Comparison of ENCODE assay signal across 8 cellular contexts in genomic region chr2:85998071-85998991, GRCh38.
DNase-seq lines count a peak whose midpoint lies in the region; ATAC-seq, FAIRE-seq and TF ChIP-seq lines count a peak whose summit lies in the region.

No MANE protein-coding gene starts in this region.

- H3K4me1 ChIP-seq in KMS-11 (ENCODE audit: low read depth, poor library complexity, severe bottlenecking) = peaks cover 90% of the 10 kb centered on the region

- H3K9me3 Mint-ChIP-seq in naive thymus-derived CD8-positive, alpha-beta T cell = peaks cover 0 to 2% (median 0%) of the 10 kb centered on the region in 9 donors

- TF ChIP-seq CTCF in KMS-11 (conservative IDR thresholded peaks at IDR 0.05; ENCODE audit: low read depth, low read length) = no peak

- peak overlapping the region; percentile 61 for H3K9ac ChIP-seq in KMS-11

- H3K36me3 Mint-ChIP-seq in naive thymus-derived CD8-positive, alpha-beta T cell = peaks cover 0 to 3% (median 0%) of the 10 kb centered on the region in 3 donors

- H3K79me2 ChIP-seq in KMS-11 (ENCODE audit: insufficient read depth, low read depth) = no peaks in the 10 kb centered on the region

- H3K27me3 Mint-ChIP-seq in naive thymus-derived CD8-positive, alpha-beta T cell = no peaks in the 10 kb centered on the region

- peak overlapping the region; percentile 34; the same call in 1 of the 2 replicates for H2AFZ ChIP-seq in KMS-11 (ENCODE audit: low read depth)

- no peaks in the 10 kb centered on the region for H3K27me3 ChIP-seq in KMS-11 (ENCODE audit: insufficient read depth, low read depth)

- peaks cover 29 to 81% (median 75%) of the 10 kb centered on the region in 4 donors for H3K4me1 Mint-ChIP-seq in naive thymus-derived CD8-positive, alpha-beta T cell

- peak overlapping the region; percentile 90 for H3K4me2 ChIP-seq in KMS-11

- H3K4me3 Mint-ChIP-seq in naive thymus-derived CD8-positive, alpha-beta T cell = peak overlapping the region in 8 of 10 donors; percentile 29 to 83 (median 73)

- H3K4me3 ChIP-seq in KMS-11 (IDR thresholded peaks at IDR 0.05; ENCODE audit: insufficient read depth, low read depth, low read length) = peak overlapping the region; percentile 22

- no peaks in the 10 kb centered on the region for H3K36me3 ChIP-seq in KMS-11 (ENCODE audit: insufficient read depth)

- no peak for FAIRE-seq in GM19239 (lab: Jason Lieb, UNC)

- peak overlapping the region; percentile 91 to 98 (median 95) for H3K27ac Mint-ChIP-seq in naive thymus-derived CD8-positive, alpha-beta T cell

- DNase-seq in AG08396 (ENCODE audit: low spot score) (peak; percentile 77), dedifferentiated amniotic fluid mesenchymal stem cell (ENCODE audit: extremely low spot score) (peak; percentile 79), T-helper 9 cell (no peak), GM19239 (ENCODE audit: insufficient read length, low spot score) (no peak)
- peak in 7 of 10 donors; percentile 19 to 68 (median 45) for DNase-seq in naive thymus-derived CD8-positive, alpha-beta T cell

- H4K20me1 ChIP-seq in KMS-11 (ENCODE audit: insufficient read depth) = no peaks in the 10 kb centered on the region

- POLR2A ChIA-PET in naive thymus-derived CD8-positive, alpha-beta T cell (lab: Charles Lee) = interaction anchor here (1.1 to 1.9 kb wide), 2 partner anchors 12 to 110 kb away, joined by 3 to 9 read pairs; partner anchors contain the start of gene ST3GAL5

- peak; percentile 65 to 76 for ATAC-seq in naive thymus-derived CD8-positive, alpha-beta T cell
- ATAC-seq in HG03565 (IDR thresholded peaks at IDR 0.05; ENCODE audit: unreplicated experiment) (no peak), HG02642 (IDR thresholded peaks at IDR 0.05; ENCODE audit: poor library complexity, unreplicated experiment) (no peak)

- peak overlapping the region; percentile 87 for H3K27ac ChIP-seq in KMS-11

Comparison
In these comparisons a context has a peak if more than half of its experiments do, and no peak if none do; other contexts are left out.
1. DNase-seq: peak in AG08396 (single experiment), dedifferentiated amniotic fluid mesenchymal stem cell (single experiment) and naive thymus-derived CD8-positive, alpha-beta T cell (7 of 10); none in T-helper 9 cell (single experiment) and GM19239 (single experiment).
2. ATAC-seq: peak in naive thymus-derived CD8-positive, alpha-beta T cell (2 of 2); none in HG03565 (single experiment) and HG02642 (single experiment).